Comparison of ENCODE assay signal across 9 cellular contexts in the genomic region with DNA sequence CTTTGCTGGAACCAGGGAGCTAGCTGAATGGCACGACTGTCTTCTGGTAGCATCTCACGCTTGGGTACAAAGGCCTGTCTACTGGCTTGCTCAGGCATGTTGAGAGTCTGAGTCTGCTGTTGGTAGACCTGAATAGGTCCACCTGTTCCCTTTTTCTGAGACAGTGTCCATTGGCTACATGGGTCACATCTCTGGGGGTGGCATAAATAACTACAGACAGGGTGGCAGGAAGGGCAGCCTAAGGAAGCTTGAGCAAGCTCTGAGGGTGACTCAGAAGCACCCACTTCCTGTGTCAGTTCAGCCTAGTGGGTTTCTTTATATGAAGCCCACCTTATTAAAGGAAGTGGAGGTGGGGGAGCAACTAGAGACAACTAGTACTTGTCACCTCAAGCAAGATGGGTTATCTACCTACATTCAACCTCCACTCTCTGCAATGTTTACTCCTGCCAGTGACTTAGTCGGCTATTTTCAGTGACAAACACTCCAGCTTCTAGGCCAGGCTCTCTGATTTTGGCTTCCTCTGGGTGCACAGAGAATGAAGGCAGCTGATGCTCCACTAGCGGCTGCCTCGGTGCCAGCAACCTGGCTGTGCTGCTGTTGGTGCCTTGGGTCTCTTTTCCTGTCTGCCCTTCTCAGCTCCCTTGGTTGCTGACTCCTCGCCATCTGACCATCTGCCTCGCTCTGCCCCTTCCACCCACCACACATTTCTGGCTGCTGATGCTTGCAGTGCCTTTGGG. TPM values are rescaled to one million over a fixed set of nuclear protein-coding genes. Genes with fewer than 3 reads are reported as not detected.
A peak's percentile ranks its signal among the peaks of the same experiment; 100 is the strongest.
DNase-seq lines count a peak whose midpoint lies in the region; ATAC-seq lines count a peak whose summit lies in the region.
"Had no signal": no experiment of that assay in that cellular context is flagged by ENCODE, and none has a peak within 500 bp of the region (broad histone marks: within the 10 kb centered on the region; RNA-seq: fewer than 3 reads in every experiment).

No MANE protein-coding gene starts in this region.

- no peaks in the 10 kb centered on the region for H3K9me3 Mint-ChIP-seq in activated naive CD8-positive, alpha-beta T cell (ENCODE audit: low read depth)
- H3K9me3 Mint-ChIP-seq in natural killer cell treated with Interleukin-12 subunit alpha and Interleukin-12 subunit beta and Interleukin-15 and Interleukin-18, amount 100 ng/mL, for 72 hours, result no peaks in the 10 kb centered on the region
- H3K9me3 Mint-ChIP-seq: nephron progenitor cell had no signal

- H3K27me3 Mint-ChIP-seq in activated naive CD8-positive, alpha-beta T cell, result no peaks in the 10 kb centered on the region
- no peaks in the 10 kb centered on the region for H3K27me3 Mint-ChIP-seq in natural killer cell treated with Interleukin-12 subunit alpha and Interleukin-12 subunit beta and Interleukin-15 and Interleukin-18, amount 100 ng/mL, for 72 hours

- H3K4me3 Mint-ChIP-seq in activated naive CD8-positive, alpha-beta T cell, result peak overlapping the region; percentile 64
- H3K4me3 Mint-ChIP-seq in natural killer cell treated with Interleukin-12 subunit alpha and Interleukin-12 subunit beta and Interleukin-15 and Interleukin-18, amount 100 ng/mL, for 72 hours, result peak overlapping the region; percentile 74
- H3K4me3 Mint-ChIP-seq: nephron progenitor cell had no signal

- H3K4me1 Mint-ChIP-seq in activated naive CD8-positive, alpha-beta T cell (ENCODE audit: low read depth), result peaks cover 81% of the 10 kb centered on the region
- H3K4me1 Mint-ChIP-seq in natural killer cell treated with Interleukin-12 subunit alpha and Interleukin-12 subunit beta and Interleukin-15 and Interleukin-18, amount 100 ng/mL, for 72 hours (ENCODE audit: low read depth in 2 of 2), result peaks cover 76 to 87% of the 10 kb centered on the region in 2 donors

- peak; percentile 50 for DNase-seq in ELR (ENCODE audit: low read depth)
- DNase-seq in NOMO-1 treated with dmso at 0.1 percent for 144 hours (lab: John Stamatoyannopoulos, UW; ENCODE audit: unreplicated experiment), result peak; percentile 47
- DNase-seq in natural killer cell treated with Interleukin-12 subunit alpha and Interleukin-12 subunit beta and Interleukin-15 and Interleukin-18, amount 100 ng/mL, for 72 hours (ENCODE audit: low spot score), result peak; percentile 75
- no peak for DNase-seq in GOT3 (lab: John Stamatoyannopoulos, UW)
- DNase-seq: nephron progenitor cell had no signal

- H3K27ac Mint-ChIP-seq in activated naive CD8-positive, alpha-beta T cell, result peak overlapping the region; percentile 95
- H3K27ac Mint-ChIP-seq in natural killer cell treated with Interleukin-12 subunit alpha and Interleukin-12 subunit beta and Interleukin-15 and Interleukin-18, amount 100 ng/mL, for 72 hours, result peak overlapping the region; percentile 93 to 95
- H3K27ac Mint-ChIP-seq: nephron progenitor cell had no signal

- no peaks in the 10 kb centered on the region for H3K36me3 Mint-ChIP-seq in activated naive CD8-positive, alpha-beta T cell
- H3K36me3 Mint-ChIP-seq in natural killer cell treated with Interleukin-12 subunit alpha and Interleukin-12 subunit beta and Interleukin-15 and Interleukin-18, amount 100 ng/mL, for 72 hours, result no peaks in the 10 kb centered on the region

- ATAC-seq in natural killer cell treated with Interleukin-12 subunit alpha and Interleukin-12 subunit beta and Interleukin-15 and Interleukin-18, amount 100 ng/mL, for 72 hours, result peak; percentile 82 to 83
- ATAC-seq in HG03442 (IDR thresholded peaks at IDR 0.05; ENCODE audit: unreplicated experiment) (no peak), HG02981 (IDR thresholded peaks at IDR 0.05; ENCODE audit: unreplicated experiment) (no peak), HG03097 (IDR thresholded peaks at IDR 0.05; ENCODE audit: low FRiP score, unreplicated experiment) (no peak)

RNA-seq across cellular contexts. Expression of a gene that starts 5.7 kb away (rescaled TPM):
- total RNA-seq in natural killer cell treated with Interleukin-12 subunit alpha and Interleukin-12 subunit beta and Interleukin-15 and Interleukin-18, amount 100 ng/mL, for 72 hours, result 100 to 1,000 TPM in 1 of 2 donors, 10 to 100 TPM in 1; 81.6 to 114 TPM

RNA-seq across cellular contexts. Expression of a gene that starts 13.0 kb away (rescaled TPM):
- 1 to 10 TPM; 2.9 TPM for total RNA-seq in natural killer cell treated with Interleukin-12 subunit alpha and Interleukin-12 subunit beta and Interleukin-15 and Interleukin-18, amount 100 ng/mL, for 72 hours

RNA-seq across cellular contexts. Expression of a gene that starts 33.2 kb away (rescaled TPM):
- under 1 TPM in 1 of 2 donors, not detected in 1; 0.21 TPM for total RNA-seq in natural killer cell treated with Interleukin-12 subunit alpha and Interleukin-12 subunit beta and Interleukin-15 and Interleukin-18, amount 100 ng/mL, for 72 hours

RNA-seq across cellular contexts. Expression of a gene that starts 59.6 kb away (rescaled TPM):
- under 1 TPM in 1 of 2 donors, not detected in 1; 0.10 TPM for total RNA-seq in natural killer cell treated with Interleukin-12 subunit alpha and Interleukin-12 subunit beta and Interleukin-15 and Interleukin-18, amount 100 ng/mL, for 72 hours

Comparison
In these comparisons a context has a peak if more than half of its experiments do, and no peak if none do; other contexts are left out.
1. ATAC-seq: peak in natural killer cell treated with Interleukin-12 subunit alpha and Interleukin-12 subunit beta and Interleukin-15 and Interleukin-18, amount 100 ng/mL, for 72 hours (2 of 2); none in HG03442 (single experiment), HG02981 (single experiment) and HG03097 (single experiment).